In genomic region chr9:130870491-130871381, GRCh38 we compare ENCODE assay signal across 16 cellular contexts. TPM values are rescaled to one million over a fixed set of nuclear protein-coding genes. Genes with fewer than 3 reads are reported as not detected.
DNase-seq lines count a peak whose midpoint lies in the region; ATAC-seq and TF ChIP-seq lines count a peak whose summit lies in the region.
"Had no signal": no experiment of that assay in that cellular context is flagged by ENCODE, and none has a peak within 500 bp of the region (broad histone marks: within the 10 kb centered on the region; RNA-seq: fewer than 3 reads in every experiment).

No MANE protein-coding gene starts in this region.

- DNase-seq in Ammon's horn (ENCODE audit: low spot score) = peak; percentile 29
- peak; percentile 54 to 72 for DNase-seq in NCI-H446 (lab: John Stamatoyannopoulos, UW)
- DNase-seq in left ventricle myocardium superior = peak; percentile 54
- no peak for DNase-seq in DMS 273 treated with DMSO at 0.1 percent for 48 hours (lab: John Stamatoyannopoulos, UW)
- no peak for DNase-seq in OCI-M1 (lab: John Stamatoyannopoulos, UW)
- no peak for DNase-seq in chondrocyte (ENCODE audit: low spot score)
- DNase-seq: NCI-H524 treated with DMSO at 0.1 percent for 48 hours; stimulated activated CD4-positive, alpha-beta T cell treated with anti-CD3 and anti-CD28 coated beads, Interleukin-2, amount 100 ng/mL, for 24 hours; T-cell; transverse colon had no signal

- no peak overlapping the region for H3K4me3 Mint-ChIP-seq in chondrocyte (ENCODE audit: unreplicated experiment)
- H3K4me3 Mint-ChIP-seq: T-cell had no signal

- no peak overlapping the region for H3K27ac Mint-ChIP-seq in chondrocyte (ENCODE audit: unreplicated experiment)
- H3K27ac Mint-ChIP-seq: T-cell had no signal

- H3K27me3 Mint-ChIP-seq in chondrocyte (ENCODE audit: low read depth) = no peaks in the 10 kb centered on the region
- H3K27me3 Mint-ChIP-seq: IgD-negative memory B cell, T-cell had no signal

- ATAC-seq in GM21529 (IDR thresholded peaks at IDR 0.05; ENCODE audit: unreplicated experiment) (peak; percentile 86), left ventricle myocardium superior (peak; percentile 84), GM19324 (IDR thresholded peaks at IDR 0.05; ENCODE audit: low FRiP score, unreplicated experiment) (no peak)
- ATAC-seq: T-cell had no signal

- H3K36me3 Mint-ChIP-seq in chondrocyte (ENCODE audit: low read depth) = peaks cover 25% of the 10 kb centered on the region

- H3K4me1 Mint-ChIP-seq in chondrocyte (ENCODE audit: low read depth) = peaks cover 16% of the 10 kb centered on the region

- TF ChIP-seq CTCF in chondrocyte (IDR thresholded peaks at IDR 0.05) = no peak

- intact Hi-C loops in left ventricle myocardium superior (cut with micrococcal nuclease) = no loop called here

- H3K9me3 Mint-ChIP-seq in chondrocyte (ENCODE audit: low read depth) = no peaks in the 10 kb centered on the region
- H3K9me3 Mint-ChIP-seq: IgD-negative memory B cell, T-cell had no signal

RNA-seq across cellular contexts. Expression of gene QRFP, which starts 25.9 kb away (rescaled TPM):
- total RNA-seq in left ventricle myocardium superior = not detected
- not detected in 3 replicates for total RNA-seq in chondrocyte
- total RNA-seq: glomerular endothelial cell, H1, myocyte, T-cell, transverse colon had no signal

RNA-seq across cellular contexts. Expression of gene ABL1, which starts 35.7 kb away (rescaled TPM):
- total RNA-seq in left ventricle myocardium superior (33.3 TPM), chondrocyte (73.6 to 93.7 TPM (median 91.5 TPM) in 3 replicates)

Comparison
In these comparisons a context has a peak if more than half of its experiments do, and no peak if none do; other contexts are left out.
1. DNase-seq: peak in Ammon's horn (single experiment), NCI-H446 (2 of 2) and left ventricle myocardium superior (single experiment); none in DMS 273 treated with DMSO at 0.1 percent for 48 hours (single experiment), OCI-M1 (single experiment) and chondrocyte (single experiment).